In genomic region chr15:52227456-52227855, GRCh38 we compare ENCODE assay signal across 9 cellular contexts. TPM values are rescaled to one million over a fixed set of nuclear protein-coding genes. Genes with fewer than 3 reads are reported as not detected.
DNase-seq lines count a peak whose midpoint lies in the region; ATAC-seq and TF ChIP-seq lines count a peak whose summit lies in the region.
"Had no signal": no experiment of that assay in that cellular context is flagged by ENCODE, and none has a peak within 500 bp of the region (broad histone marks: within the 10 kb centered on the region; RNA-seq: fewer than 3 reads in every experiment).

No MANE protein-coding gene starts in this region.

- peak overlapping the region in 1 of 7 donors; percentile 65 for H3K27ac Mint-ChIP-seq in CD14-positive monocyte
- H3K27ac Mint-ChIP-seq: T-helper 1 cell treated with Interleukin-12 subunit alpha and Interleukin-12 subunit beta and Interleukin-4 antibody, amounts not matched to agents 30 μg/mL and 1 μg/mL, for 36 hours had no signal

- WGBS in lung, 2 donors = 51 to 56% methylated on average over 5 of the region's 5 CpGs

- ATAC-seq in GM19324 (IDR thresholded peaks at IDR 0.05; ENCODE audit: low FRiP score, unreplicated experiment) = peak; percentile 63
- peak; percentile 86 for ATAC-seq in HG03354 (IDR thresholded peaks at IDR 0.05; ENCODE audit: poor library complexity, severe bottlenecking, unreplicated experiment)
- peak; percentile 91 for ATAC-seq in lung (ENCODE audit: insufficient read depth, low FRiP score)

- intact Hi-C loops in CD14-positive monocyte (cut with micrococcal nuclease) = loop anchor here in 1 of 2 donors (5.0 kb wide), 1 partner anchor 340 kb away; no protein-coding TSS in a partner anchor

- H3K36me3 Mint-ChIP-seq in CD14-positive monocyte = no peaks in the 10 kb centered on the region

- H3K27ac ChIP-seq in lung (ENCODE audit: low read depth in 1 of 2, low read length in 1 of 2) = no peak overlapping the region

- peaks cover 0 to 2% (median 0%) of the 10 kb centered on the region in 3 donors for H3K27me3 Mint-ChIP-seq in CD14-positive monocyte (ENCODE audit: low read depth in 3 of 3)

- peaks cover 13% of the 10 kb centered on the region for H3K4me1 Mint-ChIP-seq in CD14-positive monocyte

- peak; percentile 60 for DNase-seq in CD14-positive monocyte (ENCODE audit: low spot score)
- peak; percentile 78 for DNase-seq in NCI-H460 (ENCODE audit: extremely low read depth, low read depth)
- peak; percentile 53 to 65 for DNase-seq in activated CD4-positive, alpha-beta T cell treated with anti-CD3 and anti-CD28 coated beads for 4 hours
- peak; percentile 91 for DNase-seq in dedifferentiated amniotic fluid mesenchymal stem cell (ENCODE audit: extremely low spot score)
- DNase-seq in lung (ENCODE audit: low spot score) = peak; percentile 58
- DNase-seq in stimulated activated CD8-positive, alpha-beta memory T cell treated with anti-CD3 and anti-CD28 coated beads, Interleukin-15, amount 100 ng/mL, for 4 hours (ENCODE audit: low read depth in 2 of 2) = peak; percentile 25 to 59

- H3K4me3 Mint-ChIP-seq in CD14-positive monocyte = no peak overlapping the region
- H3K4me3 Mint-ChIP-seq: T-helper 1 cell treated with Interleukin-12 subunit alpha and Interleukin-12 subunit beta and Interleukin-4 antibody, amounts not matched to agents 30 μg/mL and 1 μg/mL, for 36 hours had no signal

- peak; percentile 84 for TF ChIP-seq CTCF in CD14-positive monocyte (IDR thresholded peaks at IDR 0.05)
- peak; percentile 81 for TF ChIP-seq CTCF in lung (IDR thresholded peaks at IDR 0.05; ENCODE audit: control extremely low read depth, extremely low read depth)

- no peaks in the 10 kb centered on the region for H3K4me1 ChIP-seq in lung (ENCODE audit: control insufficient read depth in 2 of 2, insufficient read depth in 2 of 2, low read length in 2 of 2)

- H3K36me3 ChIP-seq in lung (ENCODE audit: control insufficient read depth in 2 of 2, insufficient read depth in 2 of 2, low read length in 2 of 2) = peaks cover 3 to 5% of the 10 kb centered on the region in 2 donors

- no peaks in the 10 kb centered on the region for H3K27me3 ChIP-seq in lung (ENCODE audit: control insufficient read depth, insufficient read depth)

- no peaks in the 10 kb centered on the region for H3K9me3 ChIP-seq in lung (ENCODE audit: control insufficient read depth in 2 of 2, insufficient read depth in 1 of 2, low read length in 1 of 2)

- peaks cover 0 to 2% (median 0%) of the 10 kb centered on the region in 7 donors for H3K9me3 Mint-ChIP-seq in CD14-positive monocyte
- H3K9me3 Mint-ChIP-seq: T-helper 1 cell treated with Interleukin-12 subunit alpha and Interleukin-12 subunit beta and Interleukin-4 antibody, amounts not matched to agents 30 μg/mL and 1 μg/mL, for 36 hours had no signal

- no peak overlapping the region for H3K4me3 ChIP-seq in lung

RNA-seq across cellular contexts. Expression of gene GNB5, which starts 36.3 kb away (rescaled TPM):
- polyA plus RNA-seq in CD14-positive monocyte = 1 to 10 TPM; 4.3 to 5.4 TPM
- total RNA-seq in NCI-H460 (2014; rRNA removed; shearing (Covaris generic)) = 113 and 121 TPM in 2 replicates
- polyA plus RNA-seq in NCI-H460 (2014; cell fraction: nucleus; rRNA removed) = 91.2 and 102 TPM in 2 replicates
- 10 to 100 TPM; 13.7 to 21.5 TPM for total RNA-seq in lung
- polyA plus RNA-seq in lung = 1 to 10 TPM; 8.0 to 8.8 TPM
